In genomic region chr15:66472176-66472999, GRCh38 we compare ENCODE assay signal across 8 cellular contexts. TPM values are rescaled to one million over a fixed set of nuclear protein-coding genes. Genes with fewer than 3 reads are reported as not detected.
A peak's percentile ranks its signal among the peaks of the same experiment; 100 is the strongest.
DNase-seq lines count a peak whose midpoint lies in the region; TF ChIP-seq lines count a peak whose summit lies in the region.

No MANE protein-coding gene starts in this region.

- no peaks in the 10 kb centered on the region for H4K20me1 ChIP-seq in GM23248 (ENCODE audit: insufficient read depth)

- peaks cover 12% of the 10 kb centered on the region; the same call in 1 of the 2 replicates for H3K79me2 ChIP-seq in GM23248 (ENCODE audit: insufficient read depth)

- H3K27ac ChIP-seq in GM23248, result peak overlapping the region; percentile 26; the same call in 1 of the 2 replicates

- DNase-seq in GM10266 (ENCODE audit: extremely low spot score), result peak; percentile 77
- peak; percentile 43 for DNase-seq in GM23248
- DNase-seq in RPMI7951 (ENCODE audit: low read depth), result peak; percentile 31
- peak; percentile 61 for DNase-seq in choroid plexus epithelial cell (ENCODE audit: low read depth)
- peak; percentile 26 for DNase-seq in stimulated activated CD4-positive, alpha-beta T cell treated with anti-CD3 and anti-CD28 coated beads, Interleukin-1b, Interleukin-23, amount 100 ng/mL, for 48 hours
- DNase-seq in RKO (ENCODE audit: low spot score), result no peak
- no peak for DNase-seq in G401 (ENCODE audit: low spot score)
- no peak for DNase-seq in NCI-H510A treated with DMSO at 0.1 percent for 48 hours (lab: John Stamatoyannopoulos, UW)

- no peaks in the 10 kb centered on the region for H3K9me2 ChIP-seq in GM23248 (ENCODE audit: insufficient read depth)

- no peak overlapping the region for H3K4me3 ChIP-seq in GM23248
- no peak overlapping the region for H3K4me3 ChIP-seq in choroid plexus epithelial cell (ENCODE audit: low read depth, low read length)

- H3K36me3 ChIP-seq in GM23248 (ENCODE audit: low read depth), result no peaks in the 10 kb centered on the region

- H2AFZ ChIP-seq in GM23248, result no peak overlapping the region

- TF ChIP-seq CTCF in GM10266 (IDR thresholded peaks at IDR 0.05; ENCODE audit: control insufficient read depth, insufficient read depth, low read depth, missing control alignments), result no peak
- no peak for TF ChIP-seq CTCF in choroid plexus epithelial cell (conservative IDR thresholded peaks at IDR 0.05; ENCODE audit: low read depth, low read length)

- WGBS in GM23248 (ENCODE audit: low coverage in 1 of 2, low lambda C conversion rate in 2 of 2, missing lambda C conversion rate in 2 of 2), 2 experiments, result 16 to 21% methylated on average over 7 to 8 of the region's 8 CpGs

- no peak overlapping the region for H3K4me2 ChIP-seq in GM23248 (ENCODE audit: unreplicated experiment)

- peaks cover 13% of the 10 kb centered on the region; the same call in 1 of the 2 replicates for H3K4me1 ChIP-seq in GM23248 (ENCODE audit: insufficient read depth)

- in situ Hi-C loops in GM23248 (cut with MboI) (no loop called here), G401 (cut with HindIII; ENCODE audit: low sequenced_read_pairs) (no loop called here)

- no peak overlapping the region for H3K9ac ChIP-seq in GM23248

- no peaks in the 10 kb centered on the region for H3K9me3 ChIP-seq in GM23248 (ENCODE audit: low read depth)

- H3K27me3 ChIP-seq in GM23248 (replicated peaks; ENCODE audit: insufficient read depth), result no peaks in the 10 kb centered on the region

- H3F3A ChIP-seq in GM23248 (ENCODE audit: insufficient read depth), result no peaks in the 10 kb centered on the region

RNA-seq across cellular contexts. Expression of gene SNAPC5, which starts 25.2 kb away (rescaled TPM):
- total RNA-seq in GM23248 (2014; rRNA removed; shearing (Covaris generic)), result 5.3 and 17.6 TPM in 2 replicates
- 22.0 and 23.2 TPM in 2 replicates for polyA plus RNA-seq in GM23248 (2016; fragmentation: Nextera tagmentation; extraction: Ambion mirVana)
- 25.4 and 28.4 TPM in 2 replicates for total RNA-seq in RPMI7951 (2014; rRNA removed; shearing (Covaris generic))
- total RNA-seq in G401 (2014; rRNA removed; shearing (Covaris generic)), result 17.1 and 18.3 TPM in 2 replicates

RNA-seq across cellular contexts. Expression of gene RPL4, which starts 32.3 kb away (rescaled TPM):
- total RNA-seq in GM23248 (2014; rRNA removed; shearing (Covaris generic)), result 3,244 and 3,721 TPM in 2 replicates
- 915 and 943 TPM in 2 replicates for polyA plus RNA-seq in GM23248 (2016; fragmentation: Nextera tagmentation; extraction: Ambion mirVana)
- 5,469 and 6,147 TPM in 2 replicates for total RNA-seq in RPMI7951 (2014; rRNA removed; shearing (Covaris generic))
- total RNA-seq in G401 (2014; rRNA removed; shearing (Covaris generic)), result 10,569 and 10,667 TPM in 2 replicates

RNA-seq across cellular contexts. Expression of gene ZWILCH, which starts 32.7 kb away (rescaled TPM):
- total RNA-seq in GM23248 (2014; rRNA removed; shearing (Covaris generic)), result 20.6 and 31.5 TPM in 2 replicates
- polyA plus RNA-seq in GM23248 (2016; fragmentation: Nextera tagmentation; extraction: Ambion mirVana), result 20.7 and 23.9 TPM in 2 replicates
- 73.1 and 87.0 TPM in 2 replicates for total RNA-seq in RPMI7951 (2014; rRNA removed; shearing (Covaris generic))
- 34.1 and 49.7 TPM in 2 replicates for total RNA-seq in G401 (2014; rRNA removed; shearing (Covaris generic))

Comparison
In these comparisons a context has a peak if more than half of its experiments do, and no peak if none do; other contexts are left out.
1. DNase-seq: peak in GM10266 (single experiment), GM23248 (single experiment), RPMI7951 (single experiment), choroid plexus epithelial cell (single experiment) and stimulated activated CD4-positive, alpha-beta T cell treated with anti-CD3 and anti-CD28 coated beads, Interleukin-1b, Interleukin-23, amount 100 ng/mL, for 48 hours (single experiment); none in RKO (single experiment), G401 (single experiment) and NCI-H510A treated with DMSO at 0.1 percent for 48 hours (single experiment).